Comparison of ENCODE assay signal across 1 cellular context in the genomic region with DNA sequence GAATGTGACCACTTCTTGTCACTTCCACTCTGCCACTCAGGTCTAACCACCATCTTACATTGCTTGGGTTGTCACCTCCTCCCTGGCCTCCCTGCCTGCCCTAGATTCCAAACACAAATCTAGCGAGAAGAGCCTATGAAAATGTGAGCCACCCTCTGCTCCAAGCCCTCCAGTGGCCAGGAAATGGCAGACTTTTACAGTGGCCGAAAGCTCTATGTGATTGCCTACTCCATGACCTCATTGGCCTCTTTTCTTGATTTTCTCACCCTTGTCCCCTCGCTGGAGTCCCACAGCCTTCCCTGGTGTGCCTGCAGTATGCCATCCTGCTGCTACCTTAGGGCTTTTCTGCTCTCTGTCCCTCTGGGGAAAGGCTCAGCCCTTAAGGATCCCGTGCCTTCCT.
TF ChIP-seq lines count a peak whose summit lies in the region.

No MANE protein-coding gene starts in this region.

TF ChIP-seq in K562, 482 proteins besides CTCF, POLR2A, EP300 and RAD21 (continued from another document):
- TF ChIP-seq, protein P1, sequence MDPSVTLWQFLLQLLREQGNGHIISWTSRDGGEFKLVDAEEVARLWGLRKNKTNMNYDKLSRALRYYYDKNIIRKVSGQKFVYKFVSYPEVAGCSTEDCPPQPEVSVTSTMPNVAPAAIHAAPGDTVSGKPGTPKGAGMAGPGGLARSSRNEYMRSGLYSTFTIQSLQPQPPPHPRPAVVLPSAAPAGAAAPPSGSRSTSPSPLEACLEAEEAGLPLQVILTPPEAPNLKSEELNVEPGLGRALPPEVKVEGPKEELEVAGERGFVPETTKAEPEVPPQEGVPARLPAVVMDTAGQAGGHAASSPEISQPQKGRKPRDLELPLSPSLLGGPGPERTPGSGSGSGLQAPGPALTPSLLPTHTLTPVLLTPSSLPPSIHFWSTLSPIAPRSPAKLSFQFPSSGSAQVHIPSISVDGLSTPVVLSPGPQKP (CRISPR knock-in tag; IDR thresholded peaks at IDR 0.05) = no peak
- TF ChIP-seq, protein P2, sequence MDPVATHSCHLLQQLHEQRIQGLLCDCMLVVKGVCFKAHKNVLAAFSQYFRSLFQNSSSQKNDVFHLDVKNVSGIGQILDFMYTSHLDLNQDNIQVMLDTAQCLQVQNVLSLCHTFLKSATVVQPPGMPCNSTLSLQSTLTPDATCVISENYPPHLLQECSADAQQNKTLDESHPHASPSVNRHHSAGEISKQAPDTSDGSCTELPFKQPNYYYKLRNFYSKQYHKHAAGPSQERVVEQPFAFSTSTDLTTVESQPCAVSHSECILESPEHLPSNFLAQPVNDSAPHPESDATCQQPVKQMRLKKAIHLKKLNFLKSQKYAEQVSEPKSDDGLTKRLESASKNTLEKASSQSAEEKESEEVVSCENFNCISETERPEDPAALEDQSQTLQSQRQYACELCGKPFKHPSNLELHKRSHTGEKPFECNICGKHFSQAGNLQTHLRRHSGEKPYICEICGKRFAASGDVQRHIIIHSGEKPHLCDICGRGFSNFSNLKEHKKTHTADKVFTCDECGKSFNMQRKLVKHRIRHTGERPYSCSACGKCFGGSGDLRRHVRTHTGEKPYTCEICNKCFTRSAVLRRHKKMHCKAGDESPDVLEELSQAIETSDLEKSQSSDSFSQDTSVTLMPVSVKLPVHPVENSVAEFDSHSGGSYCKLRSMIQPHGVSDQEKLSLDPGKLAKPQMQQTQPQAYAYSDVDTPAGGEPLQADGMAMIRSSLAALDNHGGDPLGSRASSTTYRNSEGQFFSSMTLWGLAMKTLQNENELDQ (CRISPR knock-in tag; IDR thresholded peaks at IDR 0.05; ENCODE audit: borderline replicate concordance) = no peak
- no peak for TF ChIP-seq ZNF77 (CRISPR knock-in tag; IDR thresholded peaks at IDR 0.05)
- no peak for TF ChIP-seq ZNF583 (CRISPR knock-in tag; IDR thresholded peaks at IDR 0.05)
- no peak for TF ChIP-seq BRD4 (IDR thresholded peaks at IDR 0.05)
- TF ChIP-seq, protein P3, sequence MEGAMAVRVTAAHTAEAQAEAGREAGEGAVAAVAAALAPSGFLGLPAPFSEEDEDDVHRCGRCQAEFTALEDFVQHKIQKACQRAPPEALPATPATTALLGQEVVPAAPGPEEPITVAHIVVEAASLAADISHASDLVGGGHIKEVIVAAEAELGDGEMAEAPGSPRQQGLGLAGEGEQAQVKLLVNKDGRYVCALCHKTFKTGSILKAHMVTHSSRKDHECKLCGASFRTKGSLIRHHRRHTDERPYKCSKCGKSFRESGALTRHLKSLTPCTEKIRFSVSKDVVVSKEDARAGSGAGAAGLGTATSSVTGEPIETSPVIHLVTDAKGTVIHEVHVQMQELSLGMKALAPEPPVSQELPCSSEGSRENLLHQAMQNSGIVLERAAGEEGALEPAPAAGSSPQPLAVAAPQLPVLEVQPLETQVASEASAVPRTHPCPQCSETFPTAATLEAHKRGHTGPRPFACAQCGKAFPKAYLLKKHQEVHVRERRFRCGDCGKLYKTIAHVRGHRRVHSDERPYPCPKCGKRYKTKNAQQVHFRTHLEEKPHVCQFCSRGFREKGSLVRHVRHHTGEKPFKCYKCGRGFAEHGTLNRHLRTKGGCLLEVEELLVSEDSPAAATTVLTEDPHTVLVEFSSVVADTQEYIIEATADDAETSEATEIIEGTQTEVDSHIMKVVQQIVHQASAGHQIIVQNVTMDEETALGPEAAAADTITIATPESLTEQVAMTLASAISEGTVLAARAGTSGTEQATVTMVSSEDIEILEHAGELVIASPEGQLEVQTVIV (CRISPR knock-in tag; IDR thresholded peaks at IDR 0.05; ENCODE audit: borderline replicate concordance) = no peak
- TF ChIP-seq ZNF431 (CRISPR knock-in tag; IDR thresholded peaks at IDR 0.05) = no peak
- TF ChIP-seq, protein P4, sequence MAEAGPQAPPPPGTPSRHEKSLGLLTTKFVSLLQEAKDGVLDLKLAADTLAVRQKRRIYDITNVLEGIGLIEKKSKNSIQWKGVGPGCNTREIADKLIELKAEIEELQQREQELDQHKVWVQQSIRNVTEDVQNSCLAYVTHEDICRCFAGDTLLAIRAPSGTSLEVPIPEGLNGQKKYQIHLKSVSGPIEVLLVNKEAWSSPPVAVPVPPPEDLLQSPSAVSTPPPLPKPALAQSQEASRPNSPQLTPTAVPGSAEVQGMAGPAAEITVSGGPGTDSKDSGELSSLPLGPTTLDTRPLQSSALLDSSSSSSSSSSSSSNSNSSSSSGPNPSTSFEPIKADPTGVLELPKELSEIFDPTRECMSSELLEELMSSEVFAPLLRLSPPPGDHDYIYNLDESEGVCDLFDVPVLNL (CRISPR knock-in tag; IDR thresholded peaks at IDR 0.05; ENCODE audit: low read depth) = no peak
- no peak for TF ChIP-seq ELF2 (CRISPR knock-in tag; IDR thresholded peaks at IDR 0.05)
- TF ChIP-seq, protein P5, sequence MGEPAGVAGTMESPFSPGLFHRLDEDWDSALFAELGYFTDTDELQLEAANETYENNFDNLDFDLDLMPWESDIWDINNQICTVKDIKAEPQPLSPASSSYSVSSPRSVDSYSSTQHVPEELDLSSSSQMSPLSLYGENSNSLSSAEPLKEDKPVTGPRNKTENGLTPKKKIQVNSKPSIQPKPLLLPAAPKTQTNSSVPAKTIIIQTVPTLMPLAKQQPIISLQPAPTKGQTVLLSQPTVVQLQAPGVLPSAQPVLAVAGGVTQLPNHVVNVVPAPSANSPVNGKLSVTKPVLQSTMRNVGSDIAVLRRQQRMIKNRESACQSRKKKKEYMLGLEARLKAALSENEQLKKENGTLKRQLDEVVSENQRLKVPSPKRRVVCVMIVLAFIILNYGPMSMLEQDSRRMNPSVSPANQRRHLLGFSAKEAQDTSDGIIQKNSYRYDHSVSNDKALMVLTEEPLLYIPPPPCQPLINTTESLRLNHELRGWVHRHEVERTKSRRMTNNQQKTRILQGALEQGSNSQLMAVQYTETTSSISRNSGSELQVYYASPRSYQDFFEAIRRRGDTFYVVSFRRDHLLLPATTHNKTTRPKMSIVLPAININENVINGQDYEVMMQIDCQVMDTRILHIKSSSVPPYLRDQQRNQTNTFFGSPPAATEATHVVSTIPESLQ (CRISPR knock-in tag; IDR thresholded peaks at IDR 0.05) = no peak
- no peak for TF ChIP-seq NR4A1 (CRISPR knock-in tag; IDR thresholded peaks at IDR 0.05)
- TF ChIP-seq NR4A1 (tag; IDR thresholded peaks at IDR 0.05) = no peak
- TF ChIP-seq ZNF174 (CRISPR knock-in tag; IDR thresholded peaks at IDR 0.05) = no peak
